In the genomic region with DNA sequence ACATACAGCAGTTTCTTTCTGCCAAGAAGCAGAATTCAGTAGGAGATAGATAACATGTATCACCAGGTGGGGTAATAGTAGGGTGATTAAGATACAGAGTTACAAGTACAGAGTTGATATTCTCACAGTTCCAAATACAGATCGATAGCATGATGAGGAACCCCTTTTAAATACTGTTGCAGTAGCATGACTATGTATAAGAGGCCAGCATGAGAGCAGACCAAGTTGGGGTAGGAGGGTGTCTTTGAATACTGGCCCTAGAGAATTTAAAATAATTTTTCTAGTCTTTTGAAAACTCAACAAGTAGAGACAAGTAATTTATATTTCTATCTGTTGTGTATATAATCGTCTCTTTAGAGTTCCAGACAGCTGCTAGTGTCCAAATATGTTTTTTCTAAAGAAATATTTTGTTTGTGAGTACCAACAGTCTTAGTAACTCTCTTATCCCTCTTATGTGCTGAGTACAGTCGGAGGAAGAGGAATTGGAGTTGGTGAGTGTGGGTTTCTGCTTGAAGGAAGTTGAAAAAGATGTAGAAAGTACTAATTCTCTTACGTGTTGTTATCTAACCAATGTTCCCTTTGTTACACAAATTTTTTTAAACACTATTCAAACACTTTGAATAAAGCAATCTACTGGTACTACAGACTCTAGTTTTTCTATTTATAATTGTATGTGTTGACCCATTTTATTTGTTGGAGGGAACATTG, we compare ENCODE assay signal across 9 cellular contexts. TPM values are rescaled to one million over a fixed set of nuclear protein-coding genes. Genes with fewer than 3 reads are reported as not detected.
DNase-seq lines count a peak whose midpoint lies in the region; ATAC-seq and TF ChIP-seq lines count a peak whose summit lies in the region.
"Had no signal": no experiment of that assay in that cellular context is flagged by ENCODE, and none has a peak within 500 bp of the region (broad histone marks: within the 10 kb centered on the region; RNA-seq: fewer than 3 reads in every experiment).

No MANE protein-coding gene starts in this region.

- H3K9ac ChIP-seq in HCT116 (ENCODE audit: low read length): no peak overlapping the region

- H2AFZ ChIP-seq in HCT116 (ENCODE audit: low read depth, low read length, poor library complexity, severe bottlenecking): no peak overlapping the region

- intact Hi-C loops in HCT116 (cut with micrococcal nuclease): loop anchor here (5.0 kb wide), 2 partner anchors 136 to 276 kb away; partner anchors contain the start of gene MEF2A

- DNase-seq in HCT116 (ENCODE audit: low read depth, low spot score): no peak
- DNase-seq in SW480 (ENCODE audit: low spot score): peak; percentile 9
- no peak for DNase-seq in glutamatergic neuron
- DNase-seq in T-helper 2 cell treated with Interferon-gamma antibody and Interleukin-4, amounts not matched to agents 5 μg/mL and 100 μg/mL, for 36 hours (ENCODE audit: low spot score): no peak
- DNase-seq: posterior cingulate gyrus had no signal

- no peak overlapping the region for H3K4me3 ChIP-seq in HCT116 (replicated peaks in 1 of 2; ENCODE audit: low read depth in 1 of 2, low read length in 2 of 2)
- H3K4me3 ChIP-seq: HAP-1 had no signal

- H3K4me1 ChIP-seq in HCT116 (ENCODE audit: control insufficient read depth in 1 of 2, insufficient read depth in 2 of 2, low read length in 2 of 2): peaks cover 7 to 17% of the 10 kb centered on the region in 2 experiments

- no peaks in the 10 kb centered on the region for H3K27me3 Mint-ChIP-seq in glutamatergic neuron (ENCODE audit: unreplicated experiment)
- no peaks in the 10 kb centered on the region for H3K27me3 Mint-ChIP-seq in stimulated activated memory B cell treated with anti-CD40 and anti-IgM and Interleukin-4, amounts not matched to agents 10 μg/mL and 1 μg/mL and 100 μg/mL, for 72 hours
- H3K27me3 Mint-ChIP-seq in T-helper 2 cell treated with Interferon-gamma antibody and Interleukin-4, amounts not matched to agents 5 μg/mL and 100 μg/mL, for 36 hours (ENCODE audit: low read depth): no peaks in the 10 kb centered on the region

- H3K9me2 ChIP-seq in HCT116 (ENCODE audit: insufficient read depth): no peaks in the 10 kb centered on the region

- CTCF ChIA-PET in HCT116 (lab: Charles Lee): interaction anchor here (0.6 to 2.8 kb wide), 10 partner anchors 10 to 567 kb away, joined by 3 to 88 read pairs (median 13); no protein-coding TSS in a partner anchor

- no peak overlapping the region for H3K4me2 ChIP-seq in HCT116 (ENCODE audit: low read length)

- no peaks in the 10 kb centered on the region for H3K9me3 Mint-ChIP-seq in glutamatergic neuron (ENCODE audit: unreplicated experiment)
- no peaks in the 10 kb centered on the region for H3K9me3 Mint-ChIP-seq in stimulated activated memory B cell treated with anti-CD40 and anti-IgM and Interleukin-4, amounts not matched to agents 10 μg/mL and 1 μg/mL and 100 μg/mL, for 72 hours
- no peaks in the 10 kb centered on the region for H3K9me3 Mint-ChIP-seq in T-helper 2 cell treated with Interferon-gamma antibody and Interleukin-4, amounts not matched to agents 5 μg/mL and 100 μg/mL, for 36 hours

- no peak overlapping the region for H3K4me3 Mint-ChIP-seq in glutamatergic neuron (ENCODE audit: unreplicated experiment)
- no peak overlapping the region for H3K4me3 Mint-ChIP-seq in stimulated activated memory B cell treated with anti-CD40 and anti-IgM and Interleukin-4, amounts not matched to agents 10 μg/mL and 1 μg/mL and 100 μg/mL, for 72 hours
- H3K4me3 Mint-ChIP-seq in T-helper 2 cell treated with Interferon-gamma antibody and Interleukin-4, amounts not matched to agents 5 μg/mL and 100 μg/mL, for 36 hours: no peak overlapping the region

- no peaks in the 10 kb centered on the region for H3K36me3 Mint-ChIP-seq in glutamatergic neuron (ENCODE audit: unreplicated experiment)
- H3K36me3 Mint-ChIP-seq in stimulated activated memory B cell treated with anti-CD40 and anti-IgM and Interleukin-4, amounts not matched to agents 10 μg/mL and 1 μg/mL and 100 μg/mL, for 72 hours: peaks cover 10% of the 10 kb centered on the region
- peaks cover 4% of the 10 kb centered on the region for H3K36me3 Mint-ChIP-seq in T-helper 2 cell treated with Interferon-gamma antibody and Interleukin-4, amounts not matched to agents 5 μg/mL and 100 μg/mL, for 36 hours (ENCODE audit: low read depth)

- no peaks in the 10 kb centered on the region for H3K27me3 ChIP-seq in HCT116 (ENCODE audit: insufficient read depth, low read length)

- no peaks in the 10 kb centered on the region for H3K9me3 ChIP-seq in HCT116 (ENCODE audit: control insufficient read depth in 1 of 2, insufficient read depth in 1 of 2, low read depth in 1 of 2, low read length in 2 of 2)
- H3K9me3 ChIP-seq: HAP-1 had no signal

- RAD21 ChIA-PET in HCT116 (lab: Charles Lee; ENCODE audit: low non-redundant PET in 1 of 2, low total read pairs in 2 of 2, uncharacterized antibody in 2 of 2, unreplicated experiment in 2 of 2): interaction anchor here in 1 of 2 experiments (1.7 kb wide), 1 partner anchor 294 kb away, joined by 12 read pairs; no protein-coding TSS in a partner anchor

- no peaks in the 10 kb centered on the region for H3K79me2 ChIP-seq in HCT116 (ENCODE audit: insufficient read depth, low read length)

- TF ChIP-seq CTCF in HCT116 (IDR thresholded peaks at IDR 0.05 in 2 of 3, conservative IDR thresholded peaks at IDR 0.05 in 1 of 3; ENCODE audit: borderline replicate concordance in 1 of 3, insufficient read depth in 1 of 3, low read depth in 2 of 3, low read length in 2 of 3) (no peak), glutamatergic neuron (IDR thresholded peaks at IDR 0.05; ENCODE audit: partially characterized antibody, unreplicated experiment) (no peak)

- H3K27ac ChIP-seq in HCT116 (ENCODE audit: low read depth, low read length): no peak overlapping the region

- TF ChIP-seq POLR2A in HCT116 (IDR thresholded peaks at IDR 0.05; ENCODE audit: borderline replicate concordance, extremely low read depth, insufficient read depth, insufficient read length): no peak

- TSS peak; percentile 84 for BruUV-seq in HCT116 (replicated peaks; lab: Mats Ljungman, UMichigan)

- H3K36me3 ChIP-seq in HCT116 (ENCODE audit: control insufficient read depth in 1 of 2, insufficient read depth in 2 of 2, low read length in 2 of 2): no peaks in the 10 kb centered on the region
- H3K36me3 ChIP-seq: HAP-1 had no signal

- peaks cover 16% of the 10 kb centered on the region for H3K4me1 Mint-ChIP-seq in glutamatergic neuron (ENCODE audit: low read depth, unreplicated experiment)
- peaks cover 29% of the 10 kb centered on the region for H3K4me1 Mint-ChIP-seq in stimulated activated memory B cell treated with anti-CD40 and anti-IgM and Interleukin-4, amounts not matched to agents 10 μg/mL and 1 μg/mL and 100 μg/mL, for 72 hours
- peaks cover 32% of the 10 kb centered on the region for H3K4me1 Mint-ChIP-seq in T-helper 2 cell treated with Interferon-gamma antibody and Interleukin-4, amounts not matched to agents 5 μg/mL and 100 μg/mL, for 36 hours (ENCODE audit: low read depth)

- H3K27ac Mint-ChIP-seq in glutamatergic neuron (ENCODE audit: unreplicated experiment): peak overlapping the region; percentile 45
- H3K27ac Mint-ChIP-seq in stimulated activated memory B cell treated with anti-CD40 and anti-IgM and Interleukin-4, amounts not matched to agents 10 μg/mL and 1 μg/mL and 100 μg/mL, for 72 hours: peak overlapping the region; percentile 62
- no peak overlapping the region for H3K27ac Mint-ChIP-seq in T-helper 2 cell treated with Interferon-gamma antibody and Interleukin-4, amounts not matched to agents 5 μg/mL and 100 μg/mL, for 36 hours

- POLR2A ChIA-PET in HCT116 (lab: Charles Lee): interaction anchor here (0.9 to 1.6 kb wide), 2 partner anchors 53 to 452 kb away, joined by 3 to 4 read pairs; partner anchors contain the start of gene LRRC28

- no peak for TF ChIP-seq RAD21 in HCT116 (IDR thresholded peaks at IDR 0.05; ENCODE audit: low read depth)

- no peak for ATAC-seq in HCT116
- ATAC-seq in stimulated activated memory B cell treated with anti-CD40 and anti-IgM and Interleukin-4, amounts not matched to agents 10 μg/mL and 1 μg/mL and 100 μg/mL, for 72 hours: no peak
- no peak for ATAC-seq in esophagus mucosa
- no peak for ATAC-seq in HG02759 (IDR thresholded peaks at IDR 0.05; ENCODE audit: unreplicated experiment)

- H4K20me1 ChIP-seq in HCT116 (ENCODE audit: insufficient read depth): no peaks in the 10 kb centered on the region; the same call in 1 of the 2 replicates

TF ChIP-seq in HCT116, 20 proteins besides CTCF, POLR2A, EP300 and RAD21 (continues in another document):
- TF ChIP-seq, protein P1, sequence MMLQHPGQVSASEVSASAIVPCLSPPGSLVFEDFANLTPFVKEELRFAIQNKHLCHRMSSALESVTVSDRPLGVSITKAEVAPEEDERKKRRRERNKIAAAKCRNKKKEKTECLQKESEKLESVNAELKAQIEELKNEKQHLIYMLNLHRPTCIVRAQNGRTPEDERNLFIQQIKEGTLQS (IDR thresholded peaks at IDR 0.05): no peak
- TF ChIP-seq ELF1 (IDR thresholded peaks at IDR 0.05; ENCODE audit: borderline replicate concordance, low read depth): no peak
- no peak for TF ChIP-seq POLR2AphosphoS5 (IDR thresholded peaks at IDR 0.05; ENCODE audit: low read depth, low read length)
- TF ChIP-seq ZNF274 (IDR thresholded peaks at IDR 0.05; ENCODE audit: low read depth, low read length): no peak
- no peak for TF ChIP-seq JUND (IDR thresholded peaks at IDR 0.05)
- TF ChIP-seq EGR1 (IDR thresholded peaks at IDR 0.05; ENCODE audit: low read depth): no peak
- no peak for TF ChIP-seq EZH2 (IDR thresholded peaks at IDR 0.05)
- no peak for TF ChIP-seq SRF (IDR thresholded peaks at IDR 0.05; ENCODE audit: low read depth)
- TF ChIP-seq CBX3 (IDR thresholded peaks at IDR 0.05; ENCODE audit: low read depth): no peak
- TF ChIP-seq ZBTB33 (IDR thresholded peaks at IDR 0.05; ENCODE audit: extremely low read depth, insufficient replicate concordance, low read length): no peak

RNA-seq across cellular contexts. Expression of gene LYSMD4, which starts 30.2 kb away (rescaled TPM):
- total RNA-seq in HCT116 (2021; ENCODE audit: unreplicated experiment): 8.6 TPM
- 3.1 and 5.0 TPM in 2 replicates for polyA plus RNA-seq in HCT116 (2012)
- total RNA-seq in glutamatergic neuron (ENCODE audit: unreplicated experiment): 49.8 TPM
- total RNA-seq in esophagus mucosa: 9.4 TPM
